Comparison of ENCODE assay signal across 4 cellular contexts in the genomic region with DNA sequence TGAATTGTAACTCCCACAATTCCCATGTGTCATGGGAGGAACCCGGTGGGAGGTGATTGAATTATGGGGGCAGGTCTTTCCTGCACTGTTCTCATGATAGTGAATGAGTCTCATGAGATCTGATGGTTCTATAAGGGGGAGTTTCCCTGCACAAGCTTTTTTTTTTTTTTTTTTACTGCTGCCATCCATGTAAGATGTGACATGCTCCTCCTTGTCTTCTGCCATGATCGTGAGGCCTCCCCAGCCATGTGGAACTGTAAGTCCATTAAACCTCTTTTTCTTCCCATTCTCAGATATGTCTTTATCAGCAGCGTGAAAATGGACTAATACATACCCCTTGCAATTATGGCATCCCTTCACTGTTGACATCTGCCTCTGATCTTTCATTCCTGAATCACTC. TPM values are rescaled to one million over a fixed set of nuclear protein-coding genes. Genes with fewer than 3 reads are reported as not detected.
"Had no signal": no experiment of that assay in that cellular context is flagged by ENCODE, and none has a peak within 500 bp of the region (broad histone marks: within the 10 kb centered on the region; RNA-seq: fewer than 3 reads in every experiment).

No MANE protein-coding gene starts in this region.

RNA-seq across cellular contexts. Expression of gene SLC35D3, which starts 17.6 kb away (rescaled TPM):
- total RNA-seq: HepG2, HT1080, IMR-90 had no signal
- polyA plus RNA-seq: HepG2, IgD-negative memory B cell, IMR-90 had no signal
